Comparison of ENCODE assay signal across 7 cellular contexts in the genomic region with DNA sequence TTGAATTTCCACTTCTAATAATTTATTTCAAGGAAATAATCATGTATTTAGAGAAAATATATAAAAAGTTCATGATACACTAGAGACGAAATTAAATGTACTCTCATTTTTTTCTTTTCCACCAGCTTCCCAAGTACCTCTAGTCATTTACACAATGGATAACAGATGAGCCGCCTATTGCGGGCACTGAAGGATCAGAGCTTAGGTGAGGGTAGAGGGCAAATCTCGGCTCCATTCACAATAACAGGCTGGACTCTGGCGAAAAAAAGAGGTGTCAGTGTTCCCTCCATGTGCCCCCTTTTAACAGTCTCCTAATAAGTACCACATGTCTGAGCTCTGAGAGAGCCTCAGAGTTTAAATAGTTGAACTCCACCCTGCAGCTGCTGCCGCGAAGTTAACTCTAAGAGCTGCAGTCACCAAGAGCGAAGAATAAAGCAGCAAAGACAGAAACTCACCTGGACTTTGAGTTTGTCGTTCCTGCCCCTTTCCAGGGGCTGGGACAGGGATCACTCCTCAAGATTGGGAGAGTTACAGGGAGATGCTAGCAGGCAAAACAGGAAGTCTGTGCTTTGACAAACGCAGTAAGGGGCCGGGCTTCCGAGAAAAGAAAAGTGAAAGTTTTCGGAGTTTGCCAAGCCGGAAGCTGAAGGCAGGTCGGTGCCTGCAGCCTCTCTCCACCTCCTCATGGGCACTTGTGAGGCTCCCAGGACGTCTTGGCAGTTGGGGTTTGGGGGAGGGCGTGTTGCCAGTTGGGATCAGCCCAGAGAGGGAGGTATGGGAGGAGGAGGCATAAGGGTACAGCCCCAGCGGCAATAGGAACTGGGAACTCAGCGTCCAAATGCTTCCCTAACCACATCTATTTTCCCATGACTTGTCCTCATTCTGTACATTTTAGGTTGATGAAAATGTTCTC. TPM values are rescaled to one million over a fixed set of nuclear protein-coding genes. Genes with fewer than 3 reads are reported as not detected.
DNase-seq lines count a peak whose midpoint lies in the region; ATAC-seq lines count a peak whose summit lies in the region.

TSS of gene SP110 (minus strand) at position 566 of the 913 bp plus-strand sequence. CDS start 3,057 bp downstream, outside the sequence.

- DNase-seq in NCI-H226 = peak; percentile 96
- DNase-seq in activated CD4-positive, alpha-beta memory T cell treated with anti-CD3 and anti-CD28 coated beads, Interleukin-2, amount 10 ng/mL, durations not matched to agents 7 days and 5 days = peak; percentile 88
- DNase-seq in effector CD4-positive, alpha-beta T cell = peak; percentile 68
- peak; percentile 45 to 80 for DNase-seq in lung microvascular endothelial cell (ENCODE audit: low read depth in 2 of 2)
- peak; percentile 60 to 69 (median 61) for DNase-seq in stimulated activated CD4-positive, alpha-beta T cell treated with anti-CD3 and anti-CD28 coated beads, TNF-alpha, amount 100 ng/mL, for 48 hours (ENCODE audit: low read depth in 3 of 3)

- peaks cover 27% of the 10 kb centered on the region for H3K36me3 Mint-ChIP-seq in activated CD4-positive, alpha-beta memory T cell treated with anti-CD3 and anti-CD28 coated beads, Interleukin-2, amount 10 ng/mL, durations not matched to agents 7 days and 5 days (ENCODE audit: low read depth)

- H3K4me1 Mint-ChIP-seq in activated CD4-positive, alpha-beta memory T cell treated with anti-CD3 and anti-CD28 coated beads, Interleukin-2, amount 10 ng/mL, durations not matched to agents 7 days and 5 days = peaks cover 75% of the 10 kb centered on the region

- POLR2A ChIA-PET in activated CD4-positive, alpha-beta memory T cell treated with anti-CD3 and anti-CD28 coated beads, Interleukin-2, amount 10 ng/mL, durations not matched to agents 7 days and 5 days (lab: Charles Lee) = interaction anchor here (0.6 to 3.6 kb wide), 23 partner anchors 8 to 494 kb away, joined by 3 to 27 read pairs (median 5); partner anchors contain the start of genes SP100 and SP140L

- peak within 1 kb of the TSS; percentile 91 for H3K27ac Mint-ChIP-seq in activated CD4-positive, alpha-beta memory T cell treated with anti-CD3 and anti-CD28 coated beads, Interleukin-2, amount 10 ng/mL, durations not matched to agents 7 days and 5 days

- H3K4me3 Mint-ChIP-seq in activated CD4-positive, alpha-beta memory T cell treated with anti-CD3 and anti-CD28 coated beads, Interleukin-2, amount 10 ng/mL, durations not matched to agents 7 days and 5 days = peak within 1 kb of the TSS; percentile 94

- H3K9me3 Mint-ChIP-seq in activated CD4-positive, alpha-beta memory T cell treated with anti-CD3 and anti-CD28 coated beads, Interleukin-2, amount 10 ng/mL, durations not matched to agents 7 days and 5 days = no peaks in the 10 kb centered on the region

- no peaks in the 10 kb centered on the region for H3K27me3 Mint-ChIP-seq in activated CD4-positive, alpha-beta memory T cell treated with anti-CD3 and anti-CD28 coated beads, Interleukin-2, amount 10 ng/mL, durations not matched to agents 7 days and 5 days

- CTCF ChIA-PET in activated CD4-positive, alpha-beta memory T cell treated with anti-CD3 and anti-CD28 coated beads, Interleukin-2, amount 10 ng/mL, durations not matched to agents 7 days and 5 days (lab: Charles Lee) = interaction anchor here (0.9 to 2.4 kb wide), 8 partner anchors 9 to 198 kb away, joined by 3 to 7 read pairs (median 4); partner anchors contain the start of gene SP140L

- ATAC-seq in GM18502 (IDR thresholded peaks at IDR 0.05; ENCODE audit: poor library complexity, unreplicated experiment) (peak; percentile 80), HG02840 (IDR thresholded peaks at IDR 0.05; ENCODE audit: low FRiP score, unreplicated experiment) (peak; percentile 84)

RNA-seq across cellular contexts. Expression of gene SP110, which starts in this region (rescaled TPM):
- total RNA-seq in activated CD4-positive, alpha-beta memory T cell treated with anti-CD3 and anti-CD28 coated beads, Interleukin-2, amount 10 ng/mL, durations not matched to agents 7 days and 5 days = 100 to 1,000 TPM; 125 to 128 TPM
- 2.2 and 3.9 TPM in 2 replicates for total RNA-seq in lung microvascular endothelial cell

Comparison
In these comparisons a context has a peak if more than half of its experiments do, and no peak if none do; other contexts are left out.
1. Peak in every context shown above with its lines: DNase-seq and ATAC-seq.
2. RNA of gene SP110 (total RNA-seq): 125 to 128 TPM in activated CD4-positive, alpha-beta memory T cell treated with anti-CD3 and anti-CD28 coated beads, Interleukin-2, amount 10 ng/mL, durations not matched to agents 7 days and 5 days; 2.2 to 3.9 TPM in lung microvascular endothelial cell; every median in the first group is over 10 times any median in the second.